ENCODE assay signal across 10 cellular contexts in the genomic region with DNA sequence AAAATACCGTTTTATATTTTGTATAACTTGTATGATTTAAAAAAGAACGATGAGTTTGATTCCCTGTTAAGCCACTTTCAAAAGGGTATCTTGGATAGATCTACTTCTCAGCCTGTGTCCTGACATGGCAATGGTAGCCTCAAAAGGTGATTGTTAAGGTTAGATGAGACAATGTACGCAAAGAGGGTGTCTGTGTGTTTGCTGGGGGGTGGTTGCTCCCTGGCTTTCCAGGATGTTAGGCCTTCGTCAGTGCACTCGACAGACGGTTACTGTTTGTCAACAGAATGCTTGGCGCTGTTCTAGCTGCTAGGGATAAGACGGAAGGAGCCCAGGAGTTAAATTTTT.
A peak's percentile ranks its signal among the peaks of the same experiment; 100 is the strongest.
DNase-seq lines count a peak whose midpoint lies in the region; ATAC-seq and TF ChIP-seq lines count a peak whose summit lies in the region.
"Had no signal": no experiment of that assay in that cellular context is flagged by ENCODE, and none has a peak within 500 bp of the region (broad histone marks: within the 10 kb centered on the region; RNA-seq: fewer than 3 reads in every experiment).

No MANE protein-coding gene starts in this region.

- CTCF ChIA-PET in activated CD4-positive, alpha-beta T cell treated with anti-CD3 and anti-CD28 coated beads for 36 hours (lab: Charles Lee) = interaction anchor here (0.6 kb wide), 1 partner anchor 273 kb away, joined by 3 read pairs; no protein-coding TSS in a partner anchor

- H3K4me3 ChIP-seq in colonic mucosa (peak overlapping the region; percentile 35), skeletal muscle cell (ENCODE audit: low read depth, low read length) (peak overlapping the region; percentile 40)

- peaks cover 10% of the 10 kb centered on the region for H3K4me1 Mint-ChIP-seq in activated CD4-positive, alpha-beta T cell treated with anti-CD3 and anti-CD28 coated beads for 36 hours

- intact Hi-C loops in activated CD4-positive, alpha-beta T cell treated with anti-CD3 and anti-CD28 coated beads for 36 hours (cut with DNase I, micrococcal nuclease) = loop anchor here in 1 of 2 experiments (1.0 to 5.0 kb wide), 4 partner anchors 29 to 537 kb away; partner anchors contain the start of genes NEURL1 and SLK
- intact Hi-C loops in colonic mucosa (cut with DNase I) = no loop called here

- no peak for DNase-seq in activated CD4-positive, alpha-beta T cell treated with anti-CD3 and anti-CD28 coated beads for 36 hours
- DNase-seq in activated CD4-positive, alpha-beta T cell treated with anti-CD3 and anti-CD28 coated beads, Interleukin-2, amount 50 U/mL, for 1 hour = no peak
- DNase-seq in colonic mucosa (no peak), skeletal muscle cell (ENCODE audit: low read depth) (no peak), SHP77 (lab: John Stamatoyannopoulos, UW) (no peak), SKM-1 treated with dmso at 0.1 percent for 144 hours (lab: John Stamatoyannopoulos, UW; ENCODE audit: unreplicated experiment) (no peak), epidermal melanocyte (ENCODE audit: insufficient read length, low spot score) (no peak)
- DNase-seq: foreskin melanocyte, NCI-H146 had no signal

- H3K27ac Mint-ChIP-seq in activated CD4-positive, alpha-beta T cell treated with anti-CD3 and anti-CD28 coated beads for 36 hours = peak overlapping the region; percentile 95

- H3K4me1 ChIP-seq in colonic mucosa = no peaks in the 10 kb centered on the region

- no peaks in the 10 kb centered on the region for H3K27me3 Mint-ChIP-seq in activated CD4-positive, alpha-beta T cell treated with anti-CD3 and anti-CD28 coated beads for 36 hours

- no peak overlapping the region for H3K27ac ChIP-seq in colonic mucosa

- ATAC-seq in activated CD4-positive, alpha-beta T cell treated with anti-CD3 and anti-CD28 coated beads for 36 hours = peak; percentile 20
- peak; percentile 9 for ATAC-seq in HG02678 (IDR thresholded peaks at IDR 0.05; ENCODE audit: unreplicated experiment)

- H3K9ac ChIP-seq in colonic mucosa (ENCODE audit: low read depth in 2 of 2, low read length in 2 of 2) = no peak overlapping the region

- TF ChIP-seq CTCF in colonic mucosa (IDR thresholded peaks at IDR 0.05) = no peak

- H3K27me3 ChIP-seq in colonic mucosa = no peaks in the 10 kb centered on the region

- no peaks in the 10 kb centered on the region for H3K9me3 Mint-ChIP-seq in activated CD4-positive, alpha-beta T cell treated with anti-CD3 and anti-CD28 coated beads for 36 hours (ENCODE audit: low read depth)

- peak overlapping the region; percentile 79 for H3K4me3 Mint-ChIP-seq in activated CD4-positive, alpha-beta T cell treated with anti-CD3 and anti-CD28 coated beads for 36 hours

- no peaks in the 10 kb centered on the region for H3K9me3 ChIP-seq in colonic mucosa

- POLR2A ChIA-PET in activated CD4-positive, alpha-beta T cell treated with anti-CD3 and anti-CD28 coated beads for 36 hours (lab: Charles Lee) = no interaction called here

- H3K36me3 Mint-ChIP-seq in activated CD4-positive, alpha-beta T cell treated with anti-CD3 and anti-CD28 coated beads for 36 hours (ENCODE audit: low read depth) = peaks cover 6% of the 10 kb centered on the region

- H3K36me3 ChIP-seq in colonic mucosa = no peaks in the 10 kb centered on the region
